ENCODE assay signal across 2 cellular contexts in the genomic region with DNA sequence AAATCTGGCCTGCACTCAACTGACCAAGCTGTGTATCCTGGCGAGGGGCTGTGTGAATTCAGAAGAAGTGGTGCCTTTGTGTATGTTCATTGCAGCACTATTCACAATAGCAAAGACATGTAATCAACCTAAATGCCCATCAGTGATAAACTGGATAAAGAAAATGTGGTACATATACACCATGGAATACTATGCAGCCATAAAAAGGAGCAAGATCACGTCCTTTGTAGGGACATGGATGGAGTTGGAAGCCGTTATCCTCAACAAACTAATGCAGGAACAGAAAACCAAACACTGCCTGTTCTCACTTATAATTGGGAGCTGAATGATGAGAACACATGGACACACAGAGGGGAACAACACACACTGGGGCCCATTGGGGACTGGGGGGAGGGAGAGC. TPM values are rescaled to one million over a fixed set of nuclear protein-coding genes. Genes with fewer than 3 reads are reported as not detected.
"Had no signal": no experiment of that assay in that cellular context is flagged by ENCODE, and none has a peak within 500 bp of the region (broad histone marks: within the 10 kb centered on the region; RNA-seq: fewer than 3 reads in every experiment).

No MANE protein-coding gene starts in this region.

RNA-seq across cellular contexts. Expression of a gene that starts 21.4 kb away (rescaled TPM):
- total RNA-seq: G401, GM12878 had no signal

RNA-seq across cellular contexts. Expression of a gene that starts 41.1 kb away (rescaled TPM):
- total RNA-seq: GM12878 had no signal
- polyA plus RNA-seq: GM12878 had no signal
